8 cellular contexts compared by ENCODE assay signal in genomic region chr16:79770244-79771064, GRCh38.
DNase-seq lines count a peak whose midpoint lies in the region; ATAC-seq lines count a peak whose summit lies in the region.

No MANE protein-coding gene starts in this region.

- peaks cover 4% of the 10 kb centered on the region for H3K27me3 Mint-ChIP-seq in activated CD4-positive, alpha-beta T cell treated with anti-CD3 and anti-CD28 coated beads, Interleukin-2, amount 10 ng/mL, durations not matched to agents 7 days and 5 days

- peaks cover 33% of the 10 kb centered on the region for H3K4me1 Mint-ChIP-seq in activated CD4-positive, alpha-beta T cell treated with anti-CD3 and anti-CD28 coated beads, Interleukin-2, amount 10 ng/mL, durations not matched to agents 7 days and 5 days

- peak; percentile 37 for DNase-seq in SIG-M5 treated with dmso at 0.1 percent for 504 hours (lab: John Stamatoyannopoulos, UW; ENCODE audit: unreplicated experiment)
- DNase-seq in SIG-M5 (lab: John Stamatoyannopoulos, UW) = no peak
- DNase-seq in NCI-H2196 treated with DMSO at 0.1 percent for 48 hours (lab: John Stamatoyannopoulos, UW; ENCODE audit: unreplicated experiment) = peak; percentile 33
- peak; percentile 79 for DNase-seq in activated CD4-positive, alpha-beta T cell treated with anti-CD3 and anti-CD28 coated beads, Interleukin-2, amount 10 ng/mL, durations not matched to agents 7 days and 5 days
- DNase-seq in dermis blood vessel endothelial cell = peak; percentile 54
- DNase-seq in left lobe of liver (ENCODE audit: low spot score) = peak; percentile 93
- DNase-seq in stimulated activated CD4-positive, alpha-beta T cell treated with anti-CD3 and anti-CD28 coated beads, Interleukin-1b, Interleukin-23, amount 100 ng/mL, for 24 hours (ENCODE audit: low read depth in 4 of 4, low spot score in 1 of 4) = peak; percentile 16 to 67 (median 48)

- ATAC-seq in HG03066 (IDR thresholded peaks at IDR 0.05; ENCODE audit: low read depth, unreplicated experiment) (peak; percentile 98), left lobe of liver (peak; percentile 91)

- POLR2A ChIA-PET in activated CD4-positive, alpha-beta T cell treated with anti-CD3 and anti-CD28 coated beads, Interleukin-2, amount 10 ng/mL, durations not matched to agents 7 days and 5 days (lab: Charles Lee) = interaction anchor here (1.0 kb wide), 1 partner anchor 170 kb away, joined by 3 read pairs; the partner anchor contains the start of gene MAF

- H3K9me3 Mint-ChIP-seq in activated CD4-positive, alpha-beta T cell treated with anti-CD3 and anti-CD28 coated beads, Interleukin-2, amount 10 ng/mL, durations not matched to agents 7 days and 5 days = peaks cover 2% of the 10 kb centered on the region

- H3K4me3 Mint-ChIP-seq in activated CD4-positive, alpha-beta T cell treated with anti-CD3 and anti-CD28 coated beads, Interleukin-2, amount 10 ng/mL, durations not matched to agents 7 days and 5 days = peak overlapping the region; percentile 86

- H3K36me3 Mint-ChIP-seq in activated CD4-positive, alpha-beta T cell treated with anti-CD3 and anti-CD28 coated beads, Interleukin-2, amount 10 ng/mL, durations not matched to agents 7 days and 5 days (ENCODE audit: low read depth) = no peaks in the 10 kb centered on the region

- peak overlapping the region; percentile 89 for H3K27ac Mint-ChIP-seq in activated CD4-positive, alpha-beta T cell treated with anti-CD3 and anti-CD28 coated beads, Interleukin-2, amount 10 ng/mL, durations not matched to agents 7 days and 5 days

- CTCF ChIA-PET in activated CD4-positive, alpha-beta T cell treated with anti-CD3 and anti-CD28 coated beads, Interleukin-2, amount 10 ng/mL, durations not matched to agents 7 days and 5 days (lab: Charles Lee) = interaction anchor here (1.5 kb wide), 1 partner anchor 10 kb away, joined by 4 read pairs; no protein-coding TSS in a partner anchor
